ENCODE assay signal across 1 cellular context in the genomic region with DNA sequence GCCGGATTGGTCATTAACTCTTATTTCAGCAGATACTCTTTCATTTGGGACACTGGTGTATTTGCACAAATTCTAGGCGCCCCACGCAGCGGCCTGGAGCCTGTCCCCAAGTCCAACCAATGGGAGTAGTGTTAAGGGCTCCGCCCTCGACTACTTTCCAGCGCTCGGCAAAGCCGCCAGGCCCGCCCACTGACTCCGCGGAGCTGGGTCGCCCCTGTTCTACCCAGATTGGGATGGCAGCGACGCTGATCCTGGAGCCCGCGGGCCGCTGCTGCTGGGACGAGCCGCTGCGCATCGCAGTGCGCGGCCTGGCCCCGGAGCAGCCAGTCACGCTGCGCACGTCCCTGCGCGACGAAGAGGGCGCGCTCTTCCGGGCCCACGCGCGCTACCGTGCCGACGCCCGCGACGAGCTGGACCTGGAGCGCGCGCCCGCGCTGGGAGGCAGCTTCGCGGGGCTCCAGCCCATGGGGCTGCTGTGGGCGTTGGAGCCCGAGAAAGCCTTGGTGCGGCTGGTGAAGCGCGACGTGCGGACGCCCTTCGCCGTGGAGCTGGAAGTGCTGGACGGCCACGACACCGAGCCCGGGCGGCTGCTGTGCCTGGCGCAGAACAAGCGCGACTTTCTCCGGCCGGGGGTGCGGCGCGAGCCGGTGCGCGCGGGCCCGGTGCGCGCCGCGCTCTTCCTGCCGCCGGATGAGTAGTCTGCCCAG.
TF ChIP-seq lines count a peak whose summit lies in the region.

A gene with protein sequence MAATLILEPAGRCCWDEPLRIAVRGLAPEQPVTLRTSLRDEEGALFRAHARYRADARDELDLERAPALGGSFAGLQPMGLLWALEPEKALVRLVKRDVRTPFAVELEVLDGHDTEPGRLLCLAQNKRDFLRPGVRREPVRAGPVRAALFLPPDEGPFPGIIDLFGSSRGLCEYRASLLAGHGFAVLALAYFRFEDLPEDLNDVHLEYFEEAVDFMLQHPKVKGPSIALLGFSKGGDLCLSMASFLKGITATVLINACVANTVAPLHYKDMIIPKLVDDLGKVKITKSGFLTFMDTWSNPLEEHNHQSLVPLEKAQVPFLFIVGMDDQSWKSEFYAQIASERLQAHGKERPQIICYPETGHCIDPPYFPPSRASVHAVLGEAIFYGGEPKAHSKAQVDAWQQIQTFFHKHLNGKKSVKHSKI (plus strand): TSS at position 179 of the 707 bp plus-strand sequence. CDS start 55 bp downstream, at position 234.

TF ChIP-seq in H1, 55 proteins besides CTCF, POLR2A, EP300 and RAD21 (continues in another document):
- TF ChIP-seq SRF (IDR thresholded peaks at IDR 0.05; ENCODE audit: low read depth, low read length) (no peak), TCF12 (IDR thresholded peaks at IDR 0.05; ENCODE audit: low read depth, low read length) (no peak), TAF7 (optimal IDR thresholded peaks at IDR 0.05; ENCODE audit: borderline replicate concordance, low read depth, low read length) (peak; percentile 81), CBX5 (IDR thresholded peaks at IDR 0.05; ENCODE audit: low read depth, low read length) (no peak), CREB1 (IDR thresholded peaks at IDR 0.05) (peak; percentile 75), GTF2F1 (IDR thresholded peaks at IDR 0.05; ENCODE audit: borderline replicate concordance, low read depth, low read length) (no peak), NANOG (IDR thresholded peaks at IDR 0.05; ENCODE audit: insufficient read depth, low read depth, low read length, poor library complexity, severe bottlenecking) (no peak), BCL11A (IDR thresholded peaks at IDR 0.05; ENCODE audit: low read depth in 2 of 2, low read length in 2 of 2) (no peak), ZNF274 (IDR thresholded peaks at IDR 0.05; ENCODE audit: borderline replicate concordance, extremely low read depth, low read length) (no peak), SIN3A (conservative IDR thresholded peaks at IDR 0.05 in 1 of 2, IDR thresholded peaks at IDR 0.05 in 1 of 2; ENCODE audit: low read depth in 1 of 2, low read length in 2 of 2) (peak in 1 of 2 experiments; percentile 56; a peak in 1 of 4 replicates), KDM5A (IDR thresholded peaks at IDR 0.05; ENCODE audit: low read length) (no peak), ASH2L (IDR thresholded peaks at IDR 0.05; ENCODE audit: low read length) (peak; percentile 92), PHF8 (conservative IDR thresholded peaks at IDR 0.05; ENCODE audit: low read depth, low read length) (peak; percentile 71; the same call in 1 of the 2 replicates), RXRA (IDR thresholded peaks at IDR 0.05; ENCODE audit: insufficient read depth, low read depth, low read length) (no peak), RBBP5 (IDR thresholded peaks at IDR 0.05; ENCODE audit: borderline replicate concordance, low read depth, low read length) (peak; percentile 92; the same call in 1 of the 2 replicates), JUND (IDR thresholded peaks at IDR 0.05; ENCODE audit: low read length) (no peak), POU5F1 (IDR thresholded peaks at IDR 0.05; ENCODE audit: low read depth, low read length) (no peak), POLR2AphosphoS5 (IDR thresholded peaks at IDR 0.05; ENCODE audit: low read depth, low read length) (peak; percentile 48; the same call in 1 of the 2 replicates), SP1 (IDR thresholded peaks at IDR 0.05; ENCODE audit: low read depth, low read length) (no peak), SP4 (IDR thresholded peaks at IDR 0.05; ENCODE audit: low read length) (0 out of 2 replicates have a peak, but pooled peaks have one; percentile 38), GABPA (IDR thresholded peaks at IDR 0.05; ENCODE audit: borderline replicate concordance, insufficient read depth, low read length) (peak; percentile 13; the same call in 1 of the 2 replicates), CHD2 (IDR thresholded peaks at IDR 0.05; ENCODE audit: low read length) (no peak), YY1 (IDR thresholded peaks at IDR 0.05; ENCODE audit: low read depth, low read length) (0 out of 2 replicates have a peak, but pooled peaks have one; percentile 3), RNF2 (IDR thresholded peaks at IDR 0.05; ENCODE audit: borderline replicate concordance, low read depth, low read length, missing control alignments, poor library complexity, severe bottlenecking) (no peak), KDM1A (IDR thresholded peaks at IDR 0.05; ENCODE audit: borderline replicate concordance, low read length) (no peak), HDAC2 (IDR thresholded peaks at IDR 0.05; ENCODE audit: borderline replicate concordance in 1 of 2, low read depth in 2 of 2, low read length in 2 of 2) (no peak; a peak in 1 of 4 replicates), NRF1 (IDR thresholded peaks at IDR 0.05; ENCODE audit: low read depth, low read length) (no peak), TBP (IDR thresholded peaks at IDR 0.05; ENCODE audit: low read depth, low read length) (peak; percentile 89), EZH2 (IDR thresholded peaks at IDR 0.05; ENCODE audit: low read depth, low read length, severe bottlenecking) (no peak), HDAC6 (IDR thresholded peaks at IDR 0.05; ENCODE audit: low read depth, low read length) (no peak), SIRT6 (IDR thresholded peaks at IDR 0.05; ENCODE audit: low read length) (no peak), TAF1 (IDR thresholded peaks at IDR 0.05; ENCODE audit: low read depth, low read length) (peak; percentile 85), CHD1 (IDR thresholded peaks at IDR 0.05; ENCODE audit: low read depth, low read length) (no peak), SAP30 (IDR thresholded peaks at IDR 0.05; ENCODE audit: insufficient read depth, insufficient replicate concordance, low read length) (no peak), SUZ12 (IDR thresholded peaks at IDR 0.05; ENCODE audit: low read length) (peak; percentile 50; the same call in 1 of the 2 replicates), SP2 (IDR thresholded peaks at IDR 0.05; ENCODE audit: low read length) (no peak), KDM4A (IDR thresholded peaks at IDR 0.05; ENCODE audit: low read depth, low read length, severe bottlenecking) (peak; percentile 94), SIX5 (IDR thresholded peaks at IDR 0.05; ENCODE audit: low read depth, low read length) (no peak), MAFK (IDR thresholded peaks at IDR 0.05; ENCODE audit: low read depth, low read length) (no peak), RFX5 (IDR thresholded peaks at IDR 0.05; ENCODE audit: borderline replicate concordance, low read depth, low read length) (no peak), JUN (IDR thresholded peaks at IDR 0.05; ENCODE audit: low read depth, low read length) (no peak), CEBPB (IDR thresholded peaks at IDR 0.05; ENCODE audit: low read depth, low read length) (no peak), FOSL1 (IDR thresholded peaks at IDR 0.05; ENCODE audit: insufficient read depth, low read depth, low read length) (no peak), CBX8 (IDR thresholded peaks at IDR 0.05; ENCODE audit: borderline replicate concordance, low read depth, low read length) (no peak), BRCA1 (IDR thresholded peaks at IDR 0.05; ENCODE audit: low read depth, low read length) (no peak), BACH1 (IDR thresholded peaks at IDR 0.05; ENCODE audit: low read length) (no peak)
- TF ChIP-seq, protein P1, sequence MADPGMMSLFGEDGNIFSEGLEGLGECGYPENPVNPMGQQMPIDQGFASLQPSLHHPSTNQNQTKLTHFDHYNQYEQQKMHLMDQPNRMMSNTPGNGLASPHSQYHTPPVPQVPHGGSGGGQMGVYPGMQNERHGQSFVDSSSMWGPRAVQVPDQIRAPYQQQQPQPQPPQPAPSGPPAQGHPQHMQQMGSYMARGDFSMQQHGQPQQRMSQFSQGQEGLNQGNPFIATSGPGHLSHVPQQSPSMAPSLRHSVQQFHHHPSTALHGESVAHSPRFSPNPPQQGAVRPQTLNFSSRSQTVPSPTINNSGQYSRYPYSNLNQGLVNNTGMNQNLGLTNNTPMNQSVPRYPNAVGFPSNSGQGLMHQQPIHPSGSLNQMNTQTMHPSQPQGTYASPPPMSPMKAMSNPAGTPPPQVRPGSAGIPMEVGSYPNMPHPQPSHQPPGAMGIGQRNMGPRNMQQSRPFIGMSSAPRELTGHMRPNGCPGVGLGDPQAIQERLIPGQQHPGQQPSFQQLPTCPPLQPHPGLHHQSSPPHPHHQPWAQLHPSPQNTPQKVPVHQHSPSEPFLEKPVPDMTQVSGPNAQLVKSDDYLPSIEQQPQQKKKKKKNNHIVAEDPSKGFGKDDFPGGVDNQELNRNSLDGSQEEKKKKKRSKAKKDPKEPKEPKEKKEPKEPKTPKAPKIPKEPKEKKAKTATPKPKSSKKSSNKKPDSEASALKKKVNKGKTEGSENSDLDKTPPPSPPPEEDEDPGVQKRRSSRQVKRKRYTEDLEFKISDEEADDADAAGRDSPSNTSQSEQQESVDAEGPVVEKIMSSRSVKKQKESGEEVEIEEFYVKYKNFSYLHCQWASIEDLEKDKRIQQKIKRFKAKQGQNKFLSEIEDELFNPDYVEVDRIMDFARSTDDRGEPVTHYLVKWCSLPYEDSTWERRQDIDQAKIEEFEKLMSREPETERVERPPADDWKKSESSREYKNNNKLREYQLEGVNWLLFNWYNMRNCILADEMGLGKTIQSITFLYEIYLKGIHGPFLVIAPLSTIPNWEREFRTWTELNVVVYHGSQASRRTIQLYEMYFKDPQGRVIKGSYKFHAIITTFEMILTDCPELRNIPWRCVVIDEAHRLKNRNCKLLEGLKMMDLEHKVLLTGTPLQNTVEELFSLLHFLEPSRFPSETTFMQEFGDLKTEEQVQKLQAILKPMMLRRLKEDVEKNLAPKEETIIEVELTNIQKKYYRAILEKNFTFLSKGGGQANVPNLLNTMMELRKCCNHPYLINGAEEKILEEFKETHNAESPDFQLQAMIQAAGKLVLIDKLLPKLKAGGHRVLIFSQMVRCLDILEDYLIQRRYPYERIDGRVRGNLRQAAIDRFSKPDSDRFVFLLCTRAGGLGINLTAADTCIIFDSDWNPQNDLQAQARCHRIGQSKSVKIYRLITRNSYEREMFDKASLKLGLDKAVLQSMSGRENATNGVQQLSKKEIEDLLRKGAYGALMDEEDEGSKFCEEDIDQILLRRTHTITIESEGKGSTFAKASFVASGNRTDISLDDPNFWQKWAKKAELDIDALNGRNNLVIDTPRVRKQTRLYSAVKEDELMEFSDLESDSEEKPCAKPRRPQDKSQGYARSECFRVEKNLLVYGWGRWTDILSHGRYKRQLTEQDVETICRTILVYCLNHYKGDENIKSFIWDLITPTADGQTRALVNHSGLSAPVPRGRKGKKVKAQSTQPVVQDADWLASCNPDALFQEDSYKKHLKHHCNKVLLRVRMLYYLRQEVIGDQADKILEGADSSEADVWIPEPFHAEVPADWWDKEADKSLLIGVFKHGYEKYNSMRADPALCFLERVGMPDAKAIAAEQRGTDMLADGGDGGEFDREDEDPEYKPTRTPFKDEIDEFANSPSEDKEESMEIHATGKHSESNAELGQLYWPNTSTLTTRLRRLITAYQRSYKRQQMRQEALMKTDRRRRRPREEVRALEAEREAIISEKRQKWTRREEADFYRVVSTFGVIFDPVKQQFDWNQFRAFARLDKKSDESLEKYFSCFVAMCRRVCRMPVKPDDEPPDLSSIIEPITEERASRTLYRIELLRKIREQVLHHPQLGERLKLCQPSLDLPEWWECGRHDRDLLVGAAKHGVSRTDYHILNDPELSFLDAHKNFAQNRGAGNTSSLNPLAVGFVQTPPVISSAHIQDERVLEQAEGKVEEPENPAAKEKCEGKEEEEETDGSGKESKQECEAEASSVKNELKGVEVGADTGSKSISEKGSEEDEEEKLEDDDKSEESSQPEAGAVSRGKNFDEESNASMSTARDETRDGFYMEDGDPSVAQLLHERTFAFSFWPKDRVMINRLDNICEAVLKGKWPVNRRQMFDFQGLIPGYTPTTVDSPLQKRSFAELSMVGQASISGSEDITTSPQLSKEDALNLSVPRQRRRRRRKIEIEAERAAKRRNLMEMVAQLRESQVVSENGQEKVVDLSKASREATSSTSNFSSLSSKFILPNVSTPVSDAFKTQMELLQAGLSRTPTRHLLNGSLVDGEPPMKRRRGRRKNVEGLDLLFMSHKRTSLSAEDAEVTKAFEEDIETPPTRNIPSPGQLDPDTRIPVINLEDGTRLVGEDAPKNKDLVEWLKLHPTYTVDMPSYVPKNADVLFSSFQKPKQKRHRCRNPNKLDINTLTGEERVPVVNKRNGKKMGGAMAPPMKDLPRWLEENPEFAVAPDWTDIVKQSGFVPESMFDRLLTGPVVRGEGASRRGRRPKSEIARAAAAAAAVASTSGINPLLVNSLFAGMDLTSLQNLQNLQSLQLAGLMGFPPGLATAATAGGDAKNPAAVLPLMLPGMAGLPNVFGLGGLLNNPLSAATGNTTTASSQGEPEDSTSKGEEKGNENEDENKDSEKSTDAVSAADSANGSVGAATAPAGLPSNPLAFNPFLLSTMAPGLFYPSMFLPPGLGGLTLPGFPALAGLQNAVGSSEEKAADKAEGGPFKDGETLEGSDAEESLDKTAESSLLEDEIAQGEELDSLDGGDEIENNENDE (IDR thresholded peaks at IDR 0.05; ENCODE audit: insufficient replicate concordance, low read length): no peak
- TF ChIP-seq, protein P2, sequence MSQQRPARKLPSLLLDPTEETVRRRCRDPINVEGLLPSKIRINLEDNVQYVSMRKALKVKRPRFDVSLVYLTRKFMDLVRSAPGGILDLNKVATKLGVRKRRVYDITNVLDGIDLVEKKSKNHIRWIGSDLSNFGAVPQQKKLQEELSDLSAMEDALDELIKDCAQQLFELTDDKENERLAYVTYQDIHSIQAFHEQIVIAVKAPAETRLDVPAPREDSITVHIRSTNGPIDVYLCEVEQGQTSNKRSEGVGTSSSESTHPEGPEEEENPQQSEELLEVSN (IDR thresholded peaks at IDR 0.05): no peak
- TF ChIP-seq, protein P3, sequence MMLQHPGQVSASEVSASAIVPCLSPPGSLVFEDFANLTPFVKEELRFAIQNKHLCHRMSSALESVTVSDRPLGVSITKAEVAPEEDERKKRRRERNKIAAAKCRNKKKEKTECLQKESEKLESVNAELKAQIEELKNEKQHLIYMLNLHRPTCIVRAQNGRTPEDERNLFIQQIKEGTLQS (IDR thresholded peaks at IDR 0.05; ENCODE audit: insufficient read depth, low read depth, low read length): no peak
- TF ChIP-seq, protein P4, sequence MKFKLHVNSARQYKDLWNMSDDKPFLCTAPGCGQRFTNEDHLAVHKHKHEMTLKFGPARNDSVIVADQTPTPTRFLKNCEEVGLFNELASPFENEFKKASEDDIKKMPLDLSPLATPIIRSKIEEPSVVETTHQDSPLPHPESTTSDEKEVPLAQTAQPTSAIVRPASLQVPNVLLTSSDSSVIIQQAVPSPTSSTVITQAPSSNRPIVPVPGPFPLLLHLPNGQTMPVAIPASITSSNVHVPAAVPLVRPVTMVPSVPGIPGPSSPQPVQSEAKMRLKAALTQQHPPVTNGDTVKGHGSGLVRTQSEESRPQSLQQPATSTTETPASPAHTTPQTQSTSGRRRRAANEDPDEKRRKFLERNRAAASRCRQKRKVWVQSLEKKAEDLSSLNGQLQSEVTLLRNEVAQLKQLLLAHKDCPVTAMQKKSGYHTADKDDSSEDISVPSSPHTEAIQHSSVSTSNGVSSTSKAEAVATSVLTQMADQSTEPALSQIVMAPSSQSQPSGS (IDR thresholded peaks at IDR 0.05; ENCODE audit: low read length): no peak
- TF ChIP-seq, protein P5, sequence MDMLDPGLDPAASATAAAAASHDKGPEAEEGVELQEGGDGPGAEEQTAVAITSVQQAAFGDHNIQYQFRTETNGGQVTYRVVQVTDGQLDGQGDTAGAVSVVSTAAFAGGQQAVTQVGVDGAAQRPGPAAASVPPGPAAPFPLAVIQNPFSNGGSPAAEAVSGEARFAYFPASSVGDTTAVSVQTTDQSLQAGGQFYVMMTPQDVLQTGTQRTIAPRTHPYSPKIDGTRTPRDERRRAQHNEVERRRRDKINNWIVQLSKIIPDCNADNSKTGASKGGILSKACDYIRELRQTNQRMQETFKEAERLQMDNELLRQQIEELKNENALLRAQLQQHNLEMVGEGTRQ (IDR thresholded peaks at IDR 0.05; ENCODE audit: low read length): no peak
- TF ChIP-seq, protein P6, sequence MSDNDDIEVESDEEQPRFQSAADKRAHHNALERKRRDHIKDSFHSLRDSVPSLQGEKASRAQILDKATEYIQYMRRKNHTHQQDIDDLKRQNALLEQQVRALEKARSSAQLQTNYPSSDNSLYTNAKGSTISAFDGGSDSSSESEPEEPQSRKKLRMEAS (IDR thresholded peaks at IDR 0.05): no peak
